In genomic region chr22:35212020-35212419, GRCh38 we compare ENCODE assay signal across 15 cellular contexts. TPM values are rescaled to one million over a fixed set of nuclear protein-coding genes. Genes with fewer than 3 reads are reported as not detected.
DNase-seq lines count a peak whose midpoint lies in the region; ATAC-seq, FAIRE-seq and TF ChIP-seq lines count a peak whose summit lies in the region.
"Had no signal": no experiment of that assay in that cellular context is flagged by ENCODE, and none has a peak within 500 bp of the region (broad histone marks: within the 10 kb centered on the region; RNA-seq: fewer than 3 reads in every experiment).

No MANE protein-coding gene starts in this region.

- H3K4me1 Mint-ChIP-seq in endothelial cell (ENCODE audit: unreplicated experiment): no peaks in the 10 kb centered on the region
- H3K4me1 Mint-ChIP-seq: activated CD4-positive, alpha-beta memory T cell treated with anti-CD3 and anti-CD28 coated beads, Interleukin-2, amount 10 ng/mL, durations not matched to agents 7 days and 5 days had no signal

- no peak overlapping the region for H3K23ac ChIP-seq in neuronal stem cell (ENCODE audit: low read depth, low read length, poor library complexity)

- no peak overlapping the region for H4K91ac ChIP-seq in neuronal stem cell (ENCODE audit: low read depth, low read length, poor library complexity)

- no peak overlapping the region for H4K8ac ChIP-seq in neuronal stem cell (ENCODE audit: low read depth, low read length)

- H2BK12ac ChIP-seq in neuronal stem cell (ENCODE audit: low read length): no peak overlapping the region

- H3K4ac ChIP-seq in neuronal stem cell (ENCODE audit: low read length): no peak overlapping the region

- no peak overlapping the region for H3K27ac ChIP-seq in neuronal stem cell (replicated peaks; ENCODE audit: low read length)
- no peak overlapping the region for H3K27ac ChIP-seq in small intestine (ENCODE audit: low read depth in 1 of 2, low read length in 1 of 2)
- H3K27ac ChIP-seq: BLaER1, gastroesophageal sphincter, SJSA1 had no signal

- H3K27me3 ChIP-seq in neuronal stem cell (ENCODE audit: control insufficient read depth in 3 of 3, insufficient read depth in 3 of 3, low read depth in 1 of 3, low read length in 3 of 3) (no peaks in the 10 kb centered on the region), small intestine (ENCODE audit: control insufficient read depth in 2 of 2, insufficient read depth in 2 of 2, low read length in 2 of 2) (no peaks in the 10 kb centered on the region)
- H3K27me3 ChIP-seq: BLaER1, SJSA1 had no signal

- H3K9me3 ChIP-seq in neuronal stem cell (replicated peaks in 1 of 2; ENCODE audit: control insufficient read depth in 2 of 2, insufficient read depth in 1 of 2, low read depth in 1 of 2, low read length in 2 of 2) (no peaks in the 10 kb centered on the region), small intestine (ENCODE audit: control insufficient read depth, low read depth) (no peaks in the 10 kb centered on the region)
- H3K9me3 ChIP-seq: BLaER1, gastroesophageal sphincter, SJSA1 had no signal

- H3K27me3 Mint-ChIP-seq in endothelial cell (ENCODE audit: unreplicated experiment): peaks cover 3% of the 10 kb centered on the region

- H2AFZ ChIP-seq in neuronal stem cell (ENCODE audit: low read length): no peak overlapping the region

- no peak overlapping the region for H3K4me2 ChIP-seq in neuronal stem cell (ENCODE audit: insufficient read depth, low read length, poor library complexity, severe bottlenecking)
- H3K4me2 ChIP-seq: BLaER1 had no signal

- no peak for ATAC-seq in HG02642 (IDR thresholded peaks at IDR 0.05; ENCODE audit: poor library complexity, unreplicated experiment)
- ATAC-seq: gastroesophageal sphincter had no signal

- no peak overlapping the region for H3K4me3 Mint-ChIP-seq in endothelial cell (ENCODE audit: unreplicated experiment)
- H3K4me3 Mint-ChIP-seq: activated CD4-positive, alpha-beta memory T cell treated with anti-CD3 and anti-CD28 coated beads, Interleukin-2, amount 10 ng/mL, durations not matched to agents 7 days and 5 days had no signal

- H2BK15ac ChIP-seq in neuronal stem cell (ENCODE audit: low read length): peak overlapping the region; percentile 8

- no peak overlapping the region for H2BK5ac ChIP-seq in neuronal stem cell (ENCODE audit: low read length)

- H3K18ac ChIP-seq in neuronal stem cell (ENCODE audit: low read length): no peak overlapping the region

- no peak overlapping the region for H3K9ac ChIP-seq in neuronal stem cell (ENCODE audit: low read depth, low read length, poor library complexity)
- H3K9ac ChIP-seq: BLaER1 had no signal

- H3K27ac Mint-ChIP-seq in endothelial cell (ENCODE audit: unreplicated experiment): peak overlapping the region; percentile 15
- H3K27ac Mint-ChIP-seq: activated CD4-positive, alpha-beta memory T cell treated with anti-CD3 and anti-CD28 coated beads, Interleukin-2, amount 10 ng/mL, durations not matched to agents 7 days and 5 days had no signal

- no peak for TF ChIP-seq CTCF in endothelial cell (IDR thresholded peaks at IDR 0.05; ENCODE audit: unreplicated experiment)

- WGBS in neuronal stem cell (ENCODE audit: extremely low coverage in 2 of 2, insufficient read length in 2 of 2, insufficient replicate concordance in 1 of 2), 2 donors: no CpG with 5 or more reads among the region's 3 CpGs
- 38 to 60% (median 52%) methylated on average over 3 of the region's 3 CpGs for WGBS in small intestine, 3 donors

- H3K36me3 ChIP-seq in neuronal stem cell (replicated peaks in 1 of 2; ENCODE audit: control insufficient read depth in 2 of 2, insufficient read depth in 2 of 2, low read length in 2 of 2) (no peaks in the 10 kb centered on the region), small intestine (ENCODE audit: control insufficient read depth in 2 of 2, insufficient read depth in 2 of 2, low read length in 2 of 2) (no peaks in the 10 kb centered on the region)
- H3K36me3 ChIP-seq: BLaER1, gastroesophageal sphincter, SJSA1 had no signal

- FAIRE-seq in small intestine (lab: Jason Lieb, UNC): no peak

- H3K4me3 ChIP-seq in neuronal stem cell (ENCODE audit: low read length in 2 of 2) (no peak overlapping the region), small intestine (ENCODE audit: low read depth in 1 of 2, low read length in 2 of 2) (no peak overlapping the region)
- H3K4me3 ChIP-seq: BLaER1, gastroesophageal sphincter, SJSA1 had no signal

- H3K9me3 Mint-ChIP-seq in endothelial cell (ENCODE audit: unreplicated experiment): no peaks in the 10 kb centered on the region
- H3K9me3 Mint-ChIP-seq: activated CD4-positive, alpha-beta memory T cell treated with anti-CD3 and anti-CD28 coated beads, Interleukin-2, amount 10 ng/mL, durations not matched to agents 7 days and 5 days had no signal

- DNase-seq in ELF-1 (ENCODE audit: low read depth, low spot score) (peak; percentile 46), RPMI7951 (ENCODE audit: low read depth) (peak; percentile 84), endothelial cell (ENCODE audit: low spot score) (no peak), neuronal stem cell (ENCODE audit: low spot score) (no peak), DMS153 treated with DMSO at 0.1 percent for 48 hours (lab: John Stamatoyannopoulos, UW; ENCODE audit: unreplicated experiment) (no peak), small intestine (no peak), NCI-H1694 (lab: John Stamatoyannopoulos, UW) (no peak)
- DNase-seq: activated CD4-positive, alpha-beta memory T cell treated with anti-CD3 and anti-CD28 coated beads, Interleukin-2, amount 10 ng/mL, durations not matched to agents 7 days and 5 days; aorta; DMS53; effector memory CD4-positive, alpha-beta T cell had no signal

- H3K14ac ChIP-seq in neuronal stem cell (ENCODE audit: low read length): no peak overlapping the region

- H3K79me1 ChIP-seq in neuronal stem cell (ENCODE audit: low read depth, low read length): no peaks in the 10 kb centered on the region

- H3K4me1 ChIP-seq in neuronal stem cell (ENCODE audit: control insufficient read depth in 2 of 2, insufficient read depth in 1 of 2, low read depth in 1 of 2, low read length in 2 of 2) (peaks cover 0 to 12% of the 10 kb centered on the region in 2 donors), small intestine (ENCODE audit: control insufficient read depth in 2 of 2, insufficient read depth in 1 of 2, low read depth in 1 of 2, low read length in 1 of 2) (no peaks in the 10 kb centered on the region)
- H3K4me1 ChIP-seq: BLaER1, gastroesophageal sphincter, SJSA1 had no signal

- H2AK5ac ChIP-seq in neuronal stem cell (ENCODE audit: low read depth, low read length): no peak overlapping the region

- H2BK120ac ChIP-seq in neuronal stem cell (ENCODE audit: low read depth, low read length): no peak overlapping the region

- no peaks in the 10 kb centered on the region for H3K36me3 Mint-ChIP-seq in endothelial cell (ENCODE audit: low read depth, unreplicated experiment)

RNA-seq across cellular contexts. Expression of gene HMGXB4, which starts 45.3 kb away (rescaled TPM):
- total RNA-seq in RPMI7951 (2014; rRNA removed; shearing (Covaris generic)): 11.3 and 16.7 TPM in 2 replicates
- total RNA-seq in endothelial cell (ENCODE audit: unreplicated experiment): 21.4 TPM
- polyA plus RNA-seq in neuronal stem cell (2013, experiment 1 of 2): 58.5 TPM
- 61.2 TPM for polyA plus RNA-seq in neuronal stem cell (2013, experiment 2 of 2)
- 10 to 100 TPM in 1 of 3 donors, 1 to 10 TPM in 2; 7.0 to 10.7 (median 7.2) TPM for polyA plus RNA-seq in small intestine

Comparison
In these comparisons a context has a peak if more than half of its experiments do, and no peak if none do; other contexts are left out.
1. DNase-seq: peak in ELF-1 (single experiment) and RPMI7951 (single experiment); none in endothelial cell (single experiment), neuronal stem cell (single experiment), DMS153 treated with DMSO at 0.1 percent for 48 hours (single experiment), small intestine (single experiment) and NCI-H1694 (single experiment).